Comparison of ENCODE assay signal across 12 cellular contexts in genomic region chr12:124500232-124501079, GRCh38.
A peak's percentile ranks its signal among the peaks of the same experiment; 100 is the strongest.
DNase-seq lines count a peak whose midpoint lies in the region; ATAC-seq, FAIRE-seq and TF ChIP-seq lines count a peak whose summit lies in the region.
"Had no signal": no experiment of that assay in that cellular context is flagged by ENCODE, and none has a peak within 500 bp of the region (broad histone marks: within the 10 kb centered on the region; RNA-seq: fewer than 3 reads in every experiment).

No MANE protein-coding gene starts in this region.

- TF ChIP-seq POLR2A in K562 (conservative IDR thresholded peaks at IDR 0.05) = no peak

- H3K4me3 ChIP-seq in K562 (no peak overlapping the region), iPS-20b (ENCODE audit: low read length) (no peak overlapping the region), stomach smooth muscle (ENCODE audit: low read length in 2 of 2) (no peak overlapping the region)
- H3K4me3 ChIP-seq: skin epidermis had no signal

- DNase-seq in HFFc6 (peak; percentile 37), K562 (ENCODE audit: extremely low read depth in 1 of 4, low spot score in 3 of 4) (no peak), SW 1271 (lab: John Stamatoyannopoulos, UW) (no peak), NCI-H2227 treated with DMSO at 0.1 percent for 48 hours (lab: John Stamatoyannopoulos, UW) (no peak), NCI-H187 (lab: John Stamatoyannopoulos, UW) (no peak)
- DNase-seq: NCI-H2081 had no signal

- TF ChIP-seq EP300 in K562 (IDR thresholded peaks at IDR 0.05; ENCODE audit: low read length) = no peak

- CTCF ChIA-PET in K562 (lab: Yijun Ruan, JAX; ENCODE audit: low intra/inter-chr PET ratio) = no interaction called here

- FAIRE-seq in K562 (lab: Jason Lieb, UNC) = no peak
- FAIRE-seq: TTC549 had no signal

- intact Hi-C loops in K562 (cut with micrococcal nuclease) = no loop called here

- peak overlapping the region; percentile 49; the same call in 1 of the 2 replicates for H3K4me3 Mint-ChIP-seq in HFFc6

- no peak overlapping the region for H3K4me2 ChIP-seq in K562 (ENCODE audit: insufficient read depth, low read length)

- TF ChIP-seq CTCF in HFFc6 (IDR thresholded peaks at IDR 0.05) = no peak
- TF ChIP-seq CTCF in K562 (IDR thresholded peaks at IDR 0.05 in 2 of 3, conservative IDR thresholded peaks at IDR 0.05 in 1 of 3; ENCODE audit: insufficient read depth in 2 of 3, low read depth in 1 of 3, low read length in 3 of 3) = no peak

- H3K4me1 ChIP-seq in K562 (replicated peaks in 1 of 2; ENCODE audit: control insufficient read depth in 2 of 2, insufficient read depth in 2 of 2, low read length in 2 of 2) (peaks cover 3 to 58% of the 10 kb centered on the region in 2 experiments; a peak in 4 of 5 replicates), iPS-20b (ENCODE audit: insufficient read depth, low read length) (peaks cover 22% of the 10 kb centered on the region; the same call in 1 of the 2 replicates), stomach smooth muscle (ENCODE audit: control insufficient read depth, insufficient read depth, low read length) (peaks cover 87% of the 10 kb centered on the region)

- POLR2A ChIA-PET in K562 (lab: Yijun Ruan, JAX) = interaction anchor here (0.6 to 1.0 kb wide), 2 partner anchors 10 to 15 kb away, joined by 3 to 6 read pairs; no protein-coding TSS in a partner anchor

- peaks cover 57% of the 10 kb centered on the region for H4K20me1 ChIP-seq in K562 (replicated peaks; ENCODE audit: control insufficient read depth, insufficient read depth, low read length)

- no TSS peak for BruUV-seq in K562 (replicated peaks; lab: Mats Ljungman, UMichigan)

- H3K4me1 Mint-ChIP-seq in HFFc6 (ENCODE audit: low read depth) = peaks cover 71% of the 10 kb centered on the region

- H3K27ac Mint-ChIP-seq in HFFc6 = peak overlapping the region; percentile 73

- no peaks in the 10 kb centered on the region for H3K9me3 ChIP-seq in K562 (replicated peaks; ENCODE audit: control insufficient read depth, insufficient read depth, low read depth, low read length)
- no peaks in the 10 kb centered on the region for H3K9me3 ChIP-seq in iPS-20b (ENCODE audit: insufficient read depth, low read depth, low read length)
- no peaks in the 10 kb centered on the region for H3K9me3 ChIP-seq in stomach smooth muscle (ENCODE audit: control insufficient read depth in 2 of 2, low read length in 2 of 2)

- no peak overlapping the region for H2AFZ ChIP-seq in K562 (ENCODE audit: low read depth, low read length)

- in situ Hi-C loops in K562 (cut with MboI) = no loop called here

- ATAC-seq in K562 (no peak), GM21737 (IDR thresholded peaks at IDR 0.05; ENCODE audit: unreplicated experiment) (no peak)

- H3K36me3 Mint-ChIP-seq in HFFc6 (ENCODE audit: low read depth) = peaks cover 7% of the 10 kb centered on the region
- H3K36me3 Mint-ChIP-seq: activated naive CD4-positive, alpha-beta T cell treated with anti-CD3 and anti-CD28 coated beads, Interleukin-2, amount 50 U/mL, for 72 hours had no signal

- H3K27me3 Mint-ChIP-seq in HFFc6 (ENCODE audit: insufficient read depth) = no peaks in the 10 kb centered on the region; the same call in 1 of the 2 replicates

- TF ChIP-seq RAD21 in K562 (CRISPR knock-in tag; conservative IDR thresholded peaks at IDR 0.05 in 1 of 2, IDR thresholded peaks at IDR 0.05 in 1 of 2) = no peak

- H3K79me2 ChIP-seq in K562 (ENCODE audit: control insufficient read depth, insufficient read depth, low read length) = peaks cover 58% of the 10 kb centered on the region

- H3K9ac ChIP-seq in K562 (ENCODE audit: insufficient read depth in 1 of 2, low read depth in 2 of 2, low read length in 2 of 2) = peak overlapping the region in 1 of 2 experiments; percentile 36; a peak in 1 of 4 replicates
- H3K9ac ChIP-seq in iPS-20b (ENCODE audit: low read depth, low read length) = peak overlapping the region; percentile 46; the same call in 1 of the 2 replicates
- no peak overlapping the region for H3K9ac ChIP-seq in stomach smooth muscle (ENCODE audit: low read length in 2 of 2)

- H3K9me3 Mint-ChIP-seq in HFFc6 = no peaks in the 10 kb centered on the region; the same call in 1 of the 2 replicates
- H3K9me3 Mint-ChIP-seq: activated naive CD4-positive, alpha-beta T cell treated with anti-CD3 and anti-CD28 coated beads, Interleukin-2, amount 50 U/mL, for 72 hours had no signal

- H3K27ac ChIP-seq in K562 (ENCODE audit: extremely low read depth, low read depth, low read length) (no peak overlapping the region), iPS-20b (ENCODE audit: low read length) (peak overlapping the region; percentile 25), stomach smooth muscle (ENCODE audit: low read length) (peak overlapping the region; percentile 69)

- H3K36me3 ChIP-seq in K562 (ENCODE audit: control insufficient read depth, insufficient read depth, low read length) = no peaks in the 10 kb centered on the region
- no peaks in the 10 kb centered on the region for H3K36me3 ChIP-seq in iPS-20b (ENCODE audit: insufficient read depth, low read depth, low read length)
- peaks cover 0 to 3% of the 10 kb centered on the region in 2 donors for H3K36me3 ChIP-seq in stomach smooth muscle (ENCODE audit: control insufficient read depth in 2 of 2, insufficient read depth in 2 of 2, low read length in 2 of 2)

- H3K27me3 ChIP-seq in K562 (ENCODE audit: control insufficient read depth in 2 of 2, insufficient read depth in 2 of 2, low read length in 2 of 2) (no peaks in the 10 kb centered on the region), iPS-20b (ENCODE audit: insufficient read depth, low read length) (no peaks in the 10 kb centered on the region), stomach smooth muscle (ENCODE audit: control insufficient read depth in 1 of 2, insufficient read depth in 2 of 2, low read length in 2 of 2) (no peaks in the 10 kb centered on the region)

- 79% methylated on average over 30 of the region's 37 CpGs for whole genome bisulfite sequencing in K562 (ENCODE audit: insufficient coverage, low coverage, missing lambda C conversion rate)

- no peaks in the 10 kb centered on the region for H3K9me1 ChIP-seq in K562 (ENCODE audit: control insufficient read depth, insufficient read depth, low read length)

TF ChIP-seq in K562, 482 proteins besides CTCF, POLR2A, EP300 and RAD21:
- TF ChIP-seq ZBTB9 (CRISPR knock-in tag; IDR thresholded peaks at IDR 0.05) (no peak), KAT2B (IDR thresholded peaks at IDR 0.05; ENCODE audit: low read depth, low read length) (no peak), ZBTB49 (CRISPR knock-in tag; IDR thresholded peaks at IDR 0.05; ENCODE audit: borderline replicate concordance) (no peak), ZBTB33 (CRISPR knock-in tag; IDR thresholded peaks at IDR 0.05) (peak; percentile 83; the same call in 1 of the 2 replicates), STAG1 (CRISPR knock-in tag; IDR thresholded peaks at IDR 0.05; ENCODE audit: borderline replicate concordance) (0 out of 2 replicates have a peak, but pooled peaks have one; percentile 8), ZKSCAN1 (IDR thresholded peaks at IDR 0.05; ENCODE audit: low read depth, low read length) (peak; percentile 87), THAP7 (CRISPR knock-in tag; IDR thresholded peaks at IDR 0.05) (no peak)
